1 cellular context compared by ENCODE assay signal in genomic region chr3:14555835-14556234, GRCh38.
TF ChIP-seq lines count a peak whose summit lies in the region.

No MANE protein-coding gene starts in this region.

TF ChIP-seq in HepG2, 621 proteins besides CTCF, POLR2A, EP300 and RAD21 (continued from another document):
- no peak for TF ChIP-seq NFAT5 (CRISPR knock-in tag; IDR thresholded peaks at IDR 0.05)
- no peak for TF ChIP-seq FOSL2 (CRISPR knock-in tag; IDR thresholded peaks at IDR 0.05)
- TF ChIP-seq PBX2 (CRISPR knock-in tag; IDR thresholded peaks at IDR 0.05), result 0 out of 2 replicates have a peak, but pooled peaks have one; percentile 30
- TF ChIP-seq ZNF772 (CRISPR knock-in tag; IDR thresholded peaks at IDR 0.05), result no peak
- no peak for TF ChIP-seq ZBTB10 (CRISPR knock-in tag; IDR thresholded peaks at IDR 0.05; ENCODE audit: borderline replicate concordance)
- no peak for TF ChIP-seq SMAD1 (CRISPR knock-in tag; IDR thresholded peaks at IDR 0.05; ENCODE audit: borderline replicate concordance, low read depth)
- TF ChIP-seq ZMYM3 (CRISPR knock-in tag; IDR thresholded peaks at IDR 0.05), result no peak
- no peak for TF ChIP-seq BCLAF1 (IDR thresholded peaks at IDR 0.05)
- no peak for TF ChIP-seq SKIL (CRISPR knock-in tag; IDR thresholded peaks at IDR 0.05; ENCODE audit: borderline replicate concordance)
- TF ChIP-seq SCMH1 (CRISPR knock-in tag; IDR thresholded peaks at IDR 0.05; ENCODE audit: borderline replicate concordance), result no peak
